ENCODE assay signal across 1 cellular context in the genomic region with DNA sequence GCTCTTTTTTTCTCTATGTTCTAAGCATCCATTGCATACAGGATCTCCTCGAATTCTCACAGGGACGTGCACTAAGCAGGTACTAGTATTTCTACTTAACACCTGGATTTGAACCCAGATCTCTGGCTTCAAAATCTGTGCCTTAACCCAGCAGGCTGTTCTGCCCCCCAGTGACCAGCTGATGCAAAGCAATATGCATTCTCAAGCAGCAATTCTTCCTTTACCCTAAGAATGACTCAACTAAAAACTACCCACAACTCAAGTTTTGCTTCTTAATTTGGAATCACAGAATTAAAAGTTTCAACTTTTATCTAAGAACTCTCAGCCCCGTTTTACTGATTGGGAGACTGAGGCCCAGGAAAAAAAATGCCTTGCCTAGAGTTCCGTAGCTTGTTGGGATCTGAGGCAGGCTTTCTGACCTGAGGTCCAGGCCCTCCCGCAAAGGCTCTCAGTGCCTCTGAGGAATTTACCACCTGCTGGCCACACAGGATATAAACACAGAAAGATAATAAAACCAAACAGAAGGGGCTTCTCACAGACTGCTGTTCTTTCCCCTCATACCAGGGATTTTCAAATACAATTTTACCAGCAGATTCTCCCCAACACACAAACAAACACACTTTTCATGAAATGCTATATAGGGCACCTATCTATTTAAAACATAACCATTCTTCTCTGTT.
TF ChIP-seq lines count a peak whose summit lies in the region.

No MANE protein-coding gene starts in this region.

TF ChIP-seq in GM12878, 131 proteins besides CTCF, POLR2A, EP300 and RAD21 (continued from another document):
- TF ChIP-seq ZBTB40 (IDR thresholded peaks at IDR 0.05; ENCODE audit: borderline replicate concordance) (no peak), ZNF384 (IDR thresholded peaks at IDR 0.05; ENCODE audit: borderline replicate concordance, low read depth, low read length) (no peak), FOXM1 (IDR thresholded peaks at IDR 0.05; ENCODE audit: low read depth, low read length) (no peak)
